16 cellular contexts compared by ENCODE assay signal in genomic region chr5:102998224-102998623, GRCh38.
"Had no signal": no experiment of that assay in that cellular context is flagged by ENCODE, and none has a peak within 500 bp of the region (broad histone marks: within the 10 kb centered on the region; RNA-seq: fewer than 3 reads in every experiment).

No MANE protein-coding gene starts in this region.

- H3K27ac Mint-ChIP-seq: naive thymus-derived CD4-positive, alpha-beta T cell; nephron progenitor cell had no signal

- H3K4me3 Mint-ChIP-seq: naive thymus-derived CD4-positive, alpha-beta T cell; nephron progenitor cell had no signal

- H3K27me3 Mint-ChIP-seq: naive thymus-derived CD4-positive, alpha-beta T cell had no signal

- H3K9me3 Mint-ChIP-seq: nephron progenitor cell had no signal

- H3K4me3 ChIP-seq: gastroesophageal sphincter, skin epidermis, stomach had no signal

- H3K27me3 ChIP-seq: gastroesophageal sphincter, stomach had no signal

- H3K27ac ChIP-seq: gastroesophageal sphincter, skin epidermis, stomach had no signal

- H3K4me1 ChIP-seq: gastroesophageal sphincter, stomach had no signal

- H3K4me1 Mint-ChIP-seq: nephron progenitor cell had no signal

- FAIRE-seq: colon had no signal

- DNase-seq: cerebellar nuclear complex; dermis blood vessel endothelial cell; erythroblast; glutamatergic neuron; kidney glomerular epithelial cell; mammary epithelial cell; naive thymus-derived CD4-positive, alpha-beta T cell; nephron progenitor cell; posterior cingulate gyrus; stimulated activated naive CD4-positive, alpha-beta T cell; stomach; trophoblast cell had no signal

- H3K9me3 ChIP-seq: gastroesophageal sphincter, stomach had no signal

- ATAC-seq: gastroesophageal sphincter; naive thymus-derived CD4-positive, alpha-beta T cell; sciatic nerve had no signal
